12 cellular contexts compared by ENCODE assay signal in the genomic region with DNA sequence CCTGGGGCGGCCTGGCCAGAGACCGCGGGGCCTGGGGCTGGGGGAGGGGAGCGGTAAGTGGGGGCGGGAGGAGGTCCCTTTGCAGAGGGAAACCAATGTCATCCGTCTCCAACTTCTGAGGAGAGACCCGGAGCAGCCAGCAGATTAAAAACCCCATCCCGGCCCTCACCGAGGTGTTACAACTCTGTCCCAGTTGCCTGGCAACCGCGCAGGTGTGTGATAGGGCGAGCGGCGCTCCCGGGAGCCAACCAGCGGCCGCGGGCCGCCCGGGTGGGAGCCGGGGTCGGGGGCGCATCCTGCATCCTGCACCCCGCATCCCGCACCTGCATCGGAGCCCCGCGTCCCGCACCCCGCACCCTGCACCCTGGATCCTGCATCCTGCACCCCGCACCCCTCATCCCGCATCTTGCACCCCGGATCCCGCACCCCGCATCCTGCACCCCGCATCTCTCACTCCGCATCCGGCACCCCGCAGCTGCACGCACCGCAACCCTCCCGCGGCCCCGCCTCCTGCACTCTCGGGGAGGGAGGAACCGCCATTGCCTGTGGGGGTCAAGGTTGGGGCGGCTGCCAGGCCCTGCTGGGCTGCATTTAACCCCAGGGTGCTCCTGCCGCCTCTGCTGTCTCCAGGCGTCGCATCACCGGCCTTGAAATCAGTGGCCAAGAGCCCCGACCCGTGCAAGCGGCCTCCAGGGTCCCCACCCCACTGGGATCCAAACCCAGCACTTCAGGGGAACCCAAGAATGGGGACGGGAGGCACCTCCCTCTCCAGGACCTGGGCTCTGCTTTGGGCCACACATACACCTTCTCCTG. TPM values are rescaled to one million over a fixed set of nuclear protein-coding genes. Genes with fewer than 3 reads are reported as not detected.
DNase-seq lines count a peak whose midpoint lies in the region; ATAC-seq and TF ChIP-seq lines count a peak whose summit lies in the region.
"Had no signal": no experiment of that assay in that cellular context is flagged by ENCODE, and none has a peak within 500 bp of the region (broad histone marks: within the 10 kb centered on the region; RNA-seq: fewer than 3 reads in every experiment).

No MANE protein-coding gene starts in this region.

- no peak overlapping the region for H3K4me3 Mint-ChIP-seq in GM23338
- H3K4me3 Mint-ChIP-seq in naive thymus-derived CD8-positive, alpha-beta T cell, result peak overlapping the region in 1 of 10 donors; percentile 57
- H3K4me3 Mint-ChIP-seq: activated naive CD8-positive, alpha-beta T cell had no signal

- H3K27ac Mint-ChIP-seq in GM23338, result no peak overlapping the region
- no peak overlapping the region for H3K27ac Mint-ChIP-seq in naive thymus-derived CD8-positive, alpha-beta T cell
- H3K27ac Mint-ChIP-seq: activated naive CD8-positive, alpha-beta T cell; T-cell had no signal

- peaks cover 20% of the 10 kb centered on the region for H3K27me3 Mint-ChIP-seq in GM23338 (ENCODE audit: insufficient read depth, low read depth, poor library complexity)
- peaks cover 0 to 16% (median 12%) of the 10 kb centered on the region in 5 donors for H3K27me3 Mint-ChIP-seq in naive thymus-derived CD8-positive, alpha-beta T cell
- H3K27me3 Mint-ChIP-seq: activated naive CD8-positive, alpha-beta T cell had no signal

- no peaks in the 10 kb centered on the region for H3K4me1 ChIP-seq in GM23338 (ENCODE audit: insufficient read depth)

- peak overlapping the region; percentile 72 for H3K4me2 ChIP-seq in GM23338

- peak; percentile 94 for ATAC-seq in GM23338
- ATAC-seq in naive thymus-derived CD8-positive, alpha-beta T cell, result peak; percentile 18 to 39
- no peak for ATAC-seq in activated CD4-positive, CD25-positive, alpha-beta regulatory T cell treated with anti-CD3 and anti-CD28 coated beads, Interleukin-2, amount 50 U/mL, for 24 hours

- peaks cover 28% of the 10 kb centered on the region for H3K27me3 ChIP-seq in GM23338 (ENCODE audit: insufficient read depth)

- no peaks in the 10 kb centered on the region for H3K36me3 Mint-ChIP-seq in GM23338 (ENCODE audit: low read depth)
- H3K36me3 Mint-ChIP-seq in naive thymus-derived CD8-positive, alpha-beta T cell, result no peaks in the 10 kb centered on the region
- H3K36me3 Mint-ChIP-seq: activated naive CD8-positive, alpha-beta T cell; T-cell had no signal

- peak overlapping the region; percentile 44 for H3K4me3 ChIP-seq in GM23338

- DNase-seq in NCI-H1436 (lab: John Stamatoyannopoulos, UW) (peak; percentile 34), NCI-H1436 treated with DMSO at 0.1 percent for 48 hours (lab: John Stamatoyannopoulos, UW) (no peak), GM23338 (ENCODE audit: low spot score) (peak; percentile 94), cerebellum (ENCODE audit: low spot score) (peak; percentile 85), superior temporal gyrus (ENCODE audit: extremely low spot score) (no peak)
- no peak for DNase-seq in naive thymus-derived CD8-positive, alpha-beta T cell
- DNase-seq in activated CD8-positive, alpha-beta memory T cell treated with anti-CD3 and anti-CD28 coated beads, Interleukin-2, amount 50 U/mL, for 48 hours, result no peak
- DNase-seq: IMR-90, RPMI8226, T-cell had no signal

- H3K27ac ChIP-seq in GM23338 (ENCODE audit: low read depth), result no peak overlapping the region

- no peaks in the 10 kb centered on the region for H3K79me2 ChIP-seq in GM23338 (replicated peaks; ENCODE audit: insufficient read depth)

- no peaks in the 10 kb centered on the region for H3F3A ChIP-seq in GM23338 (replicated peaks; ENCODE audit: low read depth)

- peaks cover 4% of the 10 kb centered on the region; the same call in 1 of the 3 replicates for H3K4me1 Mint-ChIP-seq in GM23338
- H3K4me1 Mint-ChIP-seq in naive thymus-derived CD8-positive, alpha-beta T cell, result peaks cover 15 to 34% (median 28%) of the 10 kb centered on the region in 4 donors

- H3K36me3 ChIP-seq in GM23338 (ENCODE audit: insufficient read depth), result no peaks in the 10 kb centered on the region

- no peaks in the 10 kb centered on the region for H4K20me1 ChIP-seq in GM23338 (replicated peaks; ENCODE audit: insufficient read depth)

- H3K9me2 ChIP-seq in GM23338 (ENCODE audit: insufficient read depth), result no peaks in the 10 kb centered on the region

- TF ChIP-seq CTCF in GM23338 (conservative IDR thresholded peaks at IDR 0.05; ENCODE audit: low read depth in 2 of 2), result no peak

- POLR2A ChIA-PET in naive thymus-derived CD8-positive, alpha-beta T cell (lab: Charles Lee), result no interaction called here

- H3K9me3 Mint-ChIP-seq in GM23338, result no peaks in the 10 kb centered on the region
- no peaks in the 10 kb centered on the region for H3K9me3 Mint-ChIP-seq in naive thymus-derived CD8-positive, alpha-beta T cell
- H3K9me3 Mint-ChIP-seq: T-cell had no signal

- H2AFZ ChIP-seq in GM23338, result peak overlapping the region; percentile 72

TF ChIP-seq in GM23338, 12 proteins besides CTCF, POLR2A, EP300 and RAD21 (continues in another document):
- no peak for TF ChIP-seq EZH2phosphoT487 (IDR thresholded peaks at IDR 0.05; ENCODE audit: unreplicated experiment)
- TF ChIP-seq, protein P1, sequence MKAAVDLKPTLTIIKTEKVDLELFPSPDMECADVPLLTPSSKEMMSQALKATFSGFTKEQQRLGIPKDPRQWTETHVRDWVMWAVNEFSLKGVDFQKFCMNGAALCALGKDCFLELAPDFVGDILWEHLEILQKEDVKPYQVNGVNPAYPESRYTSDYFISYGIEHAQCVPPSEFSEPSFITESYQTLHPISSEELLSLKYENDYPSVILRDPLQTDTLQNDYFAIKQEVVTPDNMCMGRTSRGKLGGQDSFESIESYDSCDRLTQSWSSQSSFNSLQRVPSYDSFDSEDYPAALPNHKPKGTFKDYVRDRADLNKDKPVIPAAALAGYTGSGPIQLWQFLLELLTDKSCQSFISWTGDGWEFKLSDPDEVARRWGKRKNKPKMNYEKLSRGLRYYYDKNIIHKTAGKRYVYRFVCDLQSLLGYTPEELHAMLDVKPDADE (IDR thresholded peaks at IDR 0.05), result no peak
- TF ChIP-seq, protein P2, sequence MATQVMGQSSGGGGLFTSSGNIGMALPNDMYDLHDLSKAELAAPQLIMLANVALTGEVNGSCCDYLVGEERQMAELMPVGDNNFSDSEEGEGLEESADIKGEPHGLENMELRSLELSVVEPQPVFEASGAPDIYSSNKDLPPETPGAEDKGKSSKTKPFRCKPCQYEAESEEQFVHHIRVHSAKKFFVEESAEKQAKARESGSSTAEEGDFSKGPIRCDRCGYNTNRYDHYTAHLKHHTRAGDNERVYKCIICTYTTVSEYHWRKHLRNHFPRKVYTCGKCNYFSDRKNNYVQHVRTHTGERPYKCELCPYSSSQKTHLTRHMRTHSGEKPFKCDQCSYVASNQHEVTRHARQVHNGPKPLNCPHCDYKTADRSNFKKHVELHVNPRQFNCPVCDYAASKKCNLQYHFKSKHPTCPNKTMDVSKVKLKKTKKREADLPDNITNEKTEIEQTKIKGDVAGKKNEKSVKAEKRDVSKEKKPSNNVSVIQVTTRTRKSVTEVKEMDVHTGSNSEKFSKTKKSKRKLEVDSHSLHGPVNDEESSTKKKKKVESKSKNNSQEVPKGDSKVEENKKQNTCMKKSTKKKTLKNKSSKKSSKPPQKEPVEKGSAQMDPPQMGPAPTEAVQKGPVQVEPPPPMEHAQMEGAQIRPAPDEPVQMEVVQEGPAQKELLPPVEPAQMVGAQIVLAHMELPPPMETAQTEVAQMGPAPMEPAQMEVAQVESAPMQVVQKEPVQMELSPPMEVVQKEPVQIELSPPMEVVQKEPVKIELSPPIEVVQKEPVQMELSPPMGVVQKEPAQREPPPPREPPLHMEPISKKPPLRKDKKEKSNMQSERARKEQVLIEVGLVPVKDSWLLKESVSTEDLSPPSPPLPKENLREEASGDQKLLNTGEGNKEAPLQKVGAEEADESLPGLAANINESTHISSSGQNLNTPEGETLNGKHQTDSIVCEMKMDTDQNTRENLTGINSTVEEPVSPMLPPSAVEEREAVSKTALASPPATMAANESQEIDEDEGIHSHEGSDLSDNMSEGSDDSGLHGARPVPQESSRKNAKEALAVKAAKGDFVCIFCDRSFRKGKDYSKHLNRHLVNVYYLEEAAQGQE (IDR thresholded peaks at IDR 0.05; ENCODE audit: unreplicated experiment), result no peak
- no peak for TF ChIP-seq NANOG (IDR thresholded peaks at IDR 0.05; ENCODE audit: borderline replicate concordance)
- no peak for TF ChIP-seq ZNF331 (CRISPR knock-in tag; IDR thresholded peaks at IDR 0.05; ENCODE audit: low read depth)
- TF ChIP-seq JUNB (IDR thresholded peaks at IDR 0.05; ENCODE audit: unreplicated experiment), result no peak
- TF ChIP-seq POLR2AphosphoS5 (IDR thresholded peaks at IDR 0.05; ENCODE audit: low read depth), result no peak

RNA-seq across cellular contexts. Expression of a gene that starts 47.3 kb away (rescaled TPM):
- total RNA-seq in GM23338 (2014; rRNA removed; shearing (Covaris generic)), result 0.17 TPM in 1 of 2 replicates, not detected in the other
- not detected in 2 replicates for polyA plus RNA-seq in GM23338 (2016; fragmentation: Nextera tagmentation; extraction: Ambion mirVana)
- 6.9 TPM for total RNA-seq in cerebellum
- under 1 TPM; 0.41 to 0.57 TPM for total RNA-seq in naive thymus-derived CD8-positive, alpha-beta T cell
- under 1 TPM; 0.25 to 0.44 (median 0.35) TPM for polyA plus RNA-seq in naive thymus-derived CD8-positive, alpha-beta T cell

RNA-seq across cellular contexts. Expression of a gene that starts 52.2 kb away (rescaled TPM):
- total RNA-seq in GM23338 (2014; rRNA removed; shearing (Covaris generic)), result 22.3 and 28.2 TPM in 2 replicates
- polyA plus RNA-seq in GM23338 (2016; fragmentation: Nextera tagmentation; extraction: Ambion mirVana), result 9.0 and 11.8 TPM in 2 replicates
- total RNA-seq in cerebellum, result 26.8 TPM
- total RNA-seq in naive thymus-derived CD8-positive, alpha-beta T cell, result 100 to 1,000 TPM; 124 TPM
- polyA plus RNA-seq in naive thymus-derived CD8-positive, alpha-beta T cell, result 10 to 100 TPM; 26.6 to 47.0 (median 35.5) TPM

Comparison
In these comparisons a context has a peak if more than half of its experiments do, and no peak if none do; other contexts are left out.
1. DNase-seq: peak in NCI-H1436 (single experiment), GM23338 (single experiment) and cerebellum (single experiment); none in NCI-H1436 treated with DMSO at 0.1 percent for 48 hours (single experiment), naive thymus-derived CD8-positive, alpha-beta T cell (0 of 10), activated CD8-positive, alpha-beta memory T cell treated with anti-CD3 and anti-CD28 coated beads, Interleukin-2, amount 50 U/mL, for 48 hours (single experiment) and superior temporal gyrus (single experiment).
2. ATAC-seq: peak in GM23338 (single experiment) and naive thymus-derived CD8-positive, alpha-beta T cell (2 of 2); none in activated CD4-positive, CD25-positive, alpha-beta regulatory T cell treated with anti-CD3 and anti-CD28 coated beads, Interleukin-2, amount 50 U/mL, for 24 hours (0 of 2).